In the genomic region with DNA sequence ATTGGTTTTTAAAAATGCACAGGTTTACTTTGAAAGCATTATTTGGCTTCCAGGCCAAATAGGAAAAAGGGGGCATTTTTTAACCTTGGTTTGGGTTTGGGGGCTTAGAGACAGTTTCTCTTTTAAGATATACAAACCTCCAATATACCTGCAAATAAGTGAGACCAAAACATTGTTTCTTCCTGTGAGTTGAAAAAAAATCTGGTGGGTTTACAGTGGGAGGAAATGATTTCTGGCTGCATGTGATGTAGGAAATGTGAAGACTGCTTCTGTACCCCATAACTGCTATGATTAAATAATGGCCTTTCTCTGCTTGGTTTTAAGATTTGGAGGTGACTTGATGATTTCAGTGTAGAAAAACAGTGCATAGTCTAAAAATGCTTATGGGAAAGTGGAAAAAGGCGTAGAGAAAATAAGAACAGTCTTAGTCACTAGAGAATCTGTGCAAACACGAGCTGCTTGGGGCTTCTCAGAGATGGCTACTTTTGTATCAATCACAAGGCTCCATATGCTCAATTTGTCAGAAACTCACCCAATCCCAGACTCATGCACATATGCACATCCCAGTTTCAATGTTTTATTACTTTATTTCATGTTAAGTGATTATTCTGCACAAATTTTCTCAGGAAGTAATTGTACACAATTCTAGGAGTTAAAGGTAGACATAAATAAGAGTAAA, we compare ENCODE assay signal across 17 cellular contexts.
"Had no signal": no experiment of that assay in that cellular context is flagged by ENCODE, and none has a peak within 500 bp of the region (broad histone marks: within the 10 kb centered on the region; RNA-seq: fewer than 3 reads in every experiment).

No MANE protein-coding gene starts in this region.

- H3K4me1 Mint-ChIP-seq: nephron progenitor cell had no signal

- H3K4me1 ChIP-seq: gastroesophageal sphincter, left ventricle myocardium inferior had no signal

- H3K4me3 ChIP-seq: coronary artery, gastroesophageal sphincter, left ventricle myocardium inferior, psoas muscle, spleen, thoracic aorta had no signal

- H3K27ac Mint-ChIP-seq: nephron progenitor cell; stimulated activated naive B cell treated with anti-CD40 and anti-IgM and Interleukin-4, amounts not matched to agents 10 μg/mL and 1 μg/mL and 100 μg/mL, for 72 hours had no signal

- H3K27ac ChIP-seq: coronary artery, epithelial cell of prostate, gastroesophageal sphincter, left ventricle myocardium inferior, psoas muscle, spleen, thoracic aorta had no signal

- ATAC-seq: gastroesophageal sphincter; psoas muscle; sciatic nerve; stimulated activated naive B cell treated with anti-CD40 and anti-IgM and Interleukin-4, amounts not matched to agents 10 μg/mL and 1 μg/mL and 100 μg/mL, for 72 hours had no signal

- H3K4me3 Mint-ChIP-seq: nephron progenitor cell; stimulated activated naive B cell treated with anti-CD40 and anti-IgM and Interleukin-4, amounts not matched to agents 10 μg/mL and 1 μg/mL and 100 μg/mL, for 72 hours had no signal

- H3K9me3 ChIP-seq: gastroesophageal sphincter, left ventricle myocardium inferior, psoas muscle, spleen, thoracic aorta had no signal

- H3K36me3 Mint-ChIP-seq: stimulated activated naive B cell treated with anti-CD40 and anti-IgM and Interleukin-4, amounts not matched to agents 10 μg/mL and 1 μg/mL and 100 μg/mL, for 72 hours had no signal

- DNase-seq: activated CD4-positive, CD25-positive, alpha-beta regulatory T cell treated with anti-CD3 and anti-CD28 coated beads, Interleukin-2, amount 50 U/mL, for 72 hours; activated T-cell treated with anti-CD3 and anti-CD28 coated beads, Interleukin-2, amount 50 U/mL, for 48 hours; effector memory CD4-positive, alpha-beta T cell; islet precursor cell; left ventricle myocardium inferior; mesenchymal stem cell; nephron progenitor cell; psoas muscle; SHP77 treated with DMSO at 0.1 percent for 48 hours; spleen; stimulated activated CD4-positive, alpha-beta T cell treated with anti-CD3 and anti-CD28 coated beads, Interleukin-1b, Interleukin-23, amount 100 ng/mL, for 48 hours; stimulated activated naive B cell treated with anti-CD40 and anti-IgM and Interleukin-4, amounts not matched to agents 10 μg/mL and 1 μg/mL and 100 μg/mL, for 72 hours had no signal

- H3K36me3 ChIP-seq: gastroesophageal sphincter, left ventricle myocardium inferior, spleen, thoracic aorta had no signal
